Comparison of ENCODE assay signal across 28 cellular contexts in the genomic region with DNA sequence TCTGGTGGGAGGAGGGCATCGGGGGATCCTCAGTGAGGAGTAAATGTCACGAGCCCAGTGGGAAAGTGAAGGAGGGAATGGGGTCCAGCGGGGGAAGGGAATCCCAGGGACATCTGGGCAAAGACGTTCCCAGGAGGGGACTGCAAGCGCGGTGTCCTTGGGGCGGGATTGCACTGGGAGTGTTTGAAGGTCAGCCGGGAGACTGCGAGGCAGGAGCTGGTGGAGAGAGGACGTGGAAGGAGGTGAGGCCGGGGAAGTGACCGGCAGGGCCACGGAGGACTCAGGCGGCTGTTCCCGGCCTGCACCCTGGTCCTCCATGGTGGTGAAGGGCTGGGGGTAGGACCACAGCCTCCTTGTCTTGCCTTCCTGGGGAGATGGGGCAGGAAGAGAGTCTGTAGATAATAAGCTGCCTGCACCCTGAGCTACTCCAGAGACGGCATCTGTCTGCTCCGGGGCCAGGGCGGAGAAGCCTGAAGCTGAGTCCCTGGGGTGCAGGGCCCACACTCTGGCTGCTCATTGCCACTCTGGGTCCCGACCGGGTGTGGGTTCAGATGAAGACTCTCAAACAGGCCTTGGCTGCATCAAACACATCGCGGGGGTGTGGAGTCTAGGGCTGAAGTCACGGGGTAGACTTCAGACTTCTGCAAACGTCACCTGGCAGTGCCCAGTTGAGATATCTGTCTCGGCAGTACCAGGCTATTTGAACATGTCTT.
"Had no signal": no experiment of that assay in that cellular context is flagged by ENCODE, and none has a peak within 500 bp of the region (broad histone marks: within the 10 kb centered on the region; RNA-seq: fewer than 3 reads in every experiment).

No MANE protein-coding gene starts in this region.

- H3K9me3 Mint-ChIP-seq: naive thymus-derived CD8-positive, alpha-beta T cell; stimulated activated naive CD8-positive, alpha-beta T cell treated with anti-CD3 and anti-CD28 coated beads, Interleukin-15, Interleukin-2, amounts not matched to agents 100 ng/mL and 50 ng/mL, for 24 hours had no signal

- H3K4me1 Mint-ChIP-seq: stimulated activated memory B cell treated with anti-CD40 and anti-IgM and Interleukin-4, amounts not matched to agents 10 μg/mL and 1 μg/mL and 100 μg/mL, for 72 hours had no signal

- H2AFZ ChIP-seq: neural progenitor cell had no signal

- ATAC-seq: esophagus mucosa; heart left ventricle; left colon; lower lobe of right lung; naive thymus-derived CD8-positive, alpha-beta T cell; right cardiac atrium; stimulated activated memory B cell treated with anti-CD40 and anti-IgM and Interleukin-4, amounts not matched to agents 10 μg/mL and 1 μg/mL and 100 μg/mL, for 72 hours had no signal

- H3K36me3 ChIP-seq: gastrocnemius medialis, heart left ventricle, left ventricle myocardium inferior, lower lobe of right lung, neural progenitor cell, ovary, spleen, suprapubic skin, thyroid gland, vagina had no signal

- H3K4me1 ChIP-seq: heart left ventricle, left ventricle myocardium inferior, lower lobe of right lung, neural progenitor cell, psoas muscle, spleen, suprapubic skin, thyroid gland, vagina had no signal

- H3K36me3 Mint-ChIP-seq: naive thymus-derived CD8-positive, alpha-beta T cell; neural progenitor cell; stimulated activated memory B cell treated with anti-CD40 and anti-IgM and Interleukin-4, amounts not matched to agents 10 μg/mL and 1 μg/mL and 100 μg/mL, for 72 hours had no signal

- H3K4me2 ChIP-seq: neural progenitor cell had no signal

- H3K9ac ChIP-seq: neural progenitor cell had no signal

- H3K27ac Mint-ChIP-seq: naive thymus-derived CD8-positive, alpha-beta T cell; neural progenitor cell; stimulated activated memory B cell treated with anti-CD40 and anti-IgM and Interleukin-4, amounts not matched to agents 10 μg/mL and 1 μg/mL and 100 μg/mL, for 72 hours; stimulated activated naive CD8-positive, alpha-beta T cell treated with anti-CD3 and anti-CD28 coated beads, Interleukin-15, Interleukin-2, amounts not matched to agents 100 ng/mL and 50 ng/mL, for 24 hours had no signal

- H3K4me3 Mint-ChIP-seq: naive thymus-derived CD8-positive, alpha-beta T cell; neural progenitor cell; stimulated activated memory B cell treated with anti-CD40 and anti-IgM and Interleukin-4, amounts not matched to agents 10 μg/mL and 1 μg/mL and 100 μg/mL, for 72 hours; stimulated activated naive CD8-positive, alpha-beta T cell treated with anti-CD3 and anti-CD28 coated beads, Interleukin-15, Interleukin-2, amounts not matched to agents 100 ng/mL and 50 ng/mL, for 24 hours had no signal

- DNase-seq: dorsolateral prefrontal cortex; effector CD4-positive, alpha-beta T cell; foreskin fibroblast; gastrocnemius medialis; heart left ventricle; hippocampal formation; kidney glomerular epithelial cell; left colon; left ventricle myocardium inferior; lower lobe of right lung; naive thymus-derived CD8-positive, alpha-beta T cell; ovary; psoas muscle; spleen; stimulated activated CD4-positive, alpha-beta T cell treated with anti-CD3 and anti-CD28 coated beads, Interleukin-4, amount 100 ng/mL, for 4 hours; thyroid gland; trophoblast cell had no signal

- H3K9me3 ChIP-seq: gastrocnemius medialis, lower lobe of right lung, ovary, psoas muscle, thyroid gland, vagina had no signal

- H3K4me3 ChIP-seq: dorsolateral prefrontal cortex, heart left ventricle, left ventricle myocardium inferior, lower lobe of right lung, neural progenitor cell, ovary, psoas muscle, skin epidermis, spleen, suprapubic skin, thyroid gland, vagina had no signal

- FAIRE-seq: colon, islet of Langerhans had no signal

- H3K27ac ChIP-seq: epithelial cell of prostate, heart left ventricle, left ventricle myocardium inferior, lower lobe of right lung, neural progenitor cell, ovary, psoas muscle, skin epidermis, spleen, suprapubic skin, thyroid gland, vagina had no signal

- H3K27me3 ChIP-seq: dorsolateral prefrontal cortex, gastrocnemius medialis, neural progenitor cell, ovary, thyroid gland, vagina had no signal
